Comparison of ENCODE assay signal across 12 cellular contexts in genomic region chr20:44109951-44110361, GRCh38.
A peak's percentile ranks its signal among the peaks of the same experiment; 100 is the strongest.
DNase-seq lines count a peak whose midpoint lies in the region; ATAC-seq and TF ChIP-seq lines count a peak whose summit lies in the region.
"Had no signal": no experiment of that assay in that cellular context is flagged by ENCODE, and none has a peak within 500 bp of the region (broad histone marks: within the 10 kb centered on the region; RNA-seq: fewer than 3 reads in every experiment).

No MANE protein-coding gene starts in this region.

- H3K4me3 Mint-ChIP-seq in activated CD4-positive, alpha-beta T cell treated with anti-CD3 and anti-CD28 coated beads, Interleukin-2, amount 10 ng/mL, durations not matched to agents 24 days and 14 days: no peak overlapping the region
- H3K4me3 Mint-ChIP-seq: activated naive CD4-positive, alpha-beta T cell treated with anti-CD3 and anti-CD28 coated beads for 36 hours had no signal

- H3K27ac Mint-ChIP-seq in activated CD4-positive, alpha-beta T cell treated with anti-CD3 and anti-CD28 coated beads, Interleukin-2, amount 10 ng/mL, durations not matched to agents 24 days and 14 days: no peak overlapping the region
- H3K27ac Mint-ChIP-seq: activated naive CD4-positive, alpha-beta T cell treated with anti-CD3 and anti-CD28 coated beads for 36 hours had no signal

- H3K4me2 ChIP-seq in smooth muscle cell: no peak overlapping the region

- peaks cover 22% of the 10 kb centered on the region for H3K27me3 Mint-ChIP-seq in activated CD4-positive, alpha-beta T cell treated with anti-CD3 and anti-CD28 coated beads, Interleukin-2, amount 10 ng/mL, durations not matched to agents 24 days and 14 days

- no peak for ATAC-seq in RWPE2 (ENCODE audit: low read depth)
- no peak for ATAC-seq in foreskin keratinocyte
- no peak for ATAC-seq in GM21360 (IDR thresholded peaks at IDR 0.05; ENCODE audit: unreplicated experiment)

- DNase-seq in activated CD4-positive, alpha-beta T cell treated with anti-CD3 and anti-CD28 coated beads for 48 hours: peak; percentile 20
- DNase-seq in activated CD4-positive, alpha-beta T cell treated with anti-CD3 and anti-CD28 coated beads, Interleukin-2, amount 10 ng/mL, durations not matched to agents 24 days and 14 days: no peak
- DNase-seq in RWPE2 (ENCODE audit: low spot score) (peak; percentile 74), foreskin keratinocyte (no peak), smooth muscle cell (lab: John Stamatoyannopoulos, UW; ENCODE audit: unreplicated experiment) (no peak), thyroid gland (no peak)
- no peak for DNase-seq in activated T-cell treated with anti-CD3 and anti-CD28 coated beads, Interleukin-2, amount 50 U/mL, for 1 hour
- DNase-seq: activated CD4-positive, alpha-beta T cell treated with anti-CD3 and anti-CD28 coated beads, Interleukin-2, amount 50 U/mL, for 48 hours; activated naive CD4-positive, alpha-beta T cell treated with anti-CD3 and anti-CD28 coated beads for 36 hours; DMS79; NCI-H748 treated with DMSO at 0.1 percent for 48 hours had no signal

- H3K36me3 ChIP-seq in RWPE2 (ENCODE audit: low read depth): no peaks in the 10 kb centered on the region
- H3K36me3 ChIP-seq in smooth muscle cell (ENCODE audit: low read depth): no peaks in the 10 kb centered on the region
- no peaks in the 10 kb centered on the region for H3K36me3 ChIP-seq in thyroid gland

- H3K36me3 Mint-ChIP-seq in activated CD4-positive, alpha-beta T cell treated with anti-CD3 and anti-CD28 coated beads, Interleukin-2, amount 10 ng/mL, durations not matched to agents 24 days and 14 days (ENCODE audit: low read depth): no peaks in the 10 kb centered on the region

- no peak overlapping the region for H3K27ac ChIP-seq in RWPE2 (ENCODE audit: poor library complexity, severe bottlenecking)
- H3K27ac ChIP-seq in foreskin keratinocyte: no peak overlapping the region
- no peak overlapping the region for H3K27ac ChIP-seq in smooth muscle cell (ENCODE audit: low read depth)
- H3K27ac ChIP-seq in thyroid gland: no peak overlapping the region

- no peak overlapping the region for H3K9ac ChIP-seq in smooth muscle cell (ENCODE audit: low read depth)

- intact Hi-C loops in activated CD4-positive, alpha-beta T cell treated with anti-CD3 and anti-CD28 coated beads, Interleukin-2, amount 10 ng/mL, durations not matched to agents 24 days and 14 days (cut with micrococcal nuclease): no loop called here
- intact Hi-C loops in thyroid gland (cut with DNase I): loop anchor here (10.0 kb wide), 1 partner anchor 205 kb away; the partner anchor contains the start of gene FITM2

- H3K9me3 ChIP-seq in RWPE2 (ENCODE audit: severe bottlenecking): peaks cover 6% of the 10 kb centered on the region
- no peaks in the 10 kb centered on the region for H3K9me3 ChIP-seq in smooth muscle cell (replicated peaks; ENCODE audit: low read depth)
- no peaks in the 10 kb centered on the region for H3K9me3 ChIP-seq in thyroid gland

- no peaks in the 10 kb centered on the region for H4K20me1 ChIP-seq in smooth muscle cell (ENCODE audit: low read depth)

- H2AFZ ChIP-seq in smooth muscle cell (ENCODE audit: low read depth): no peak overlapping the region

- TF ChIP-seq CTCF in RWPE2 (IDR thresholded peaks at IDR 0.05; ENCODE audit: poor library complexity, severe bottlenecking): peak; percentile 30
- peak; percentile 29 for TF ChIP-seq CTCF in foreskin keratinocyte (conservative IDR thresholded peaks at IDR 0.05)
- peak; percentile 18 for TF ChIP-seq CTCF in smooth muscle cell (IDR thresholded peaks at IDR 0.05; ENCODE audit: borderline replicate concordance, insufficient read depth, poor library complexity, severe bottlenecking)
- no peak for TF ChIP-seq CTCF in thyroid gland (IDR thresholded peaks at IDR 0.05)

- H3K4me1 ChIP-seq in RWPE2 (ENCODE audit: insufficient read depth, poor library complexity, severe bottlenecking) (peaks cover 8% of the 10 kb centered on the region), foreskin keratinocyte (peaks cover 4% of the 10 kb centered on the region), smooth muscle cell (ENCODE audit: low read depth) (no peaks in the 10 kb centered on the region), thyroid gland (no peaks in the 10 kb centered on the region)

- WGBS in smooth muscle cell (ENCODE audit: low lambda C conversion rate): 82% methylated on average over 5 of the region's 5 CpGs
- WGBS in thyroid gland, 2 donors: 31 to 51% methylated on average over 4 to 5 of the region's 5 CpGs

- no peak for TF ChIP-seq POLR2A in thyroid gland (IDR thresholded peaks at IDR 0.05)

- H3K4me3 ChIP-seq in RWPE2 (ENCODE audit: severe bottlenecking) (no peak overlapping the region), smooth muscle cell (no peak overlapping the region), thyroid gland (replicated peaks in 1 of 3) (no peak overlapping the region)

- H3K27me3 ChIP-seq in RWPE2 (ENCODE audit: insufficient read depth, poor library complexity, severe bottlenecking): no peaks in the 10 kb centered on the region
- peaks cover 14% of the 10 kb centered on the region for H3K27me3 ChIP-seq in foreskin keratinocyte
- H3K27me3 ChIP-seq in smooth muscle cell (ENCODE audit: low read depth): peaks cover 6% of the 10 kb centered on the region
- no peaks in the 10 kb centered on the region for H3K27me3 ChIP-seq in thyroid gland

- H3F3A ChIP-seq in smooth muscle cell (ENCODE audit: low read depth): no peaks in the 10 kb centered on the region

- peaks cover 17% of the 10 kb centered on the region for H3K9me3 Mint-ChIP-seq in activated CD4-positive, alpha-beta T cell treated with anti-CD3 and anti-CD28 coated beads, Interleukin-2, amount 10 ng/mL, durations not matched to agents 24 days and 14 days

- H3K79me2 ChIP-seq in smooth muscle cell (ENCODE audit: low read depth): no peaks in the 10 kb centered on the region

- H3K4me1 Mint-ChIP-seq in activated CD4-positive, alpha-beta T cell treated with anti-CD3 and anti-CD28 coated beads, Interleukin-2, amount 10 ng/mL, durations not matched to agents 24 days and 14 days: no peaks in the 10 kb centered on the region

Comparison
In these comparisons a context has a peak if more than half of its experiments do, and no peak if none do; other contexts are left out.
1. DNase-seq: peak in activated CD4-positive, alpha-beta T cell treated with anti-CD3 and anti-CD28 coated beads for 48 hours (single experiment) and RWPE2 (single experiment); none in activated CD4-positive, alpha-beta T cell treated with anti-CD3 and anti-CD28 coated beads, Interleukin-2, amount 10 ng/mL, durations not matched to agents 24 days and 14 days (single experiment), foreskin keratinocyte (0 of 2), smooth muscle cell (single experiment), thyroid gland (0 of 2) and activated T-cell treated with anti-CD3 and anti-CD28 coated beads, Interleukin-2, amount 50 U/mL, for 1 hour (single experiment).
2. CTCF ChIP-seq: peak in RWPE2 (single experiment), foreskin keratinocyte (single experiment) and smooth muscle cell (single experiment); none in thyroid gland (0 of 6).